In genomic region chr16:81817789-81818304, GRCh38 we compare ENCODE assay signal across 9 cellular contexts. TPM values are rescaled to one million over a fixed set of nuclear protein-coding genes. Genes with fewer than 3 reads are reported as not detected.
A peak's percentile ranks its signal among the peaks of the same experiment; 100 is the strongest.
DNase-seq lines count a peak whose midpoint lies in the region; ATAC-seq and TF ChIP-seq lines count a peak whose summit lies in the region.
"Had no signal": no experiment of that assay in that cellular context is flagged by ENCODE, and none has a peak within 500 bp of the region (broad histone marks: within the 10 kb centered on the region; RNA-seq: fewer than 3 reads in every experiment).

No MANE protein-coding gene starts in this region.

- peaks cover 13 to 14% of the 10 kb centered on the region in 2 donors for H3K36me3 Mint-ChIP-seq in CD14-positive monocyte
- peaks cover 3% of the 10 kb centered on the region for H3K36me3 Mint-ChIP-seq in activated naive CD8-positive, alpha-beta T cell treated with anti-CD3 and anti-CD28 coated beads, Interleukin-2, amount 10 ng/mL, durations not matched to agents 7 days and 5 days

- POLR2A ChIA-PET in activated naive CD8-positive, alpha-beta T cell treated with anti-CD3 and anti-CD28 coated beads, Interleukin-2, amount 10 ng/mL, durations not matched to agents 7 days and 5 days (lab: Charles Lee), result interaction anchor here (0.8 to 0.9 kb wide), 2 partner anchors 14 to 56 kb away, joined by 3 to 4 read pairs; no protein-coding TSS in a partner anchor

- no peaks in the 10 kb centered on the region for H3K27me3 Mint-ChIP-seq in CD14-positive monocyte (ENCODE audit: low read depth in 3 of 3)
- H3K27me3 Mint-ChIP-seq in activated naive CD8-positive, alpha-beta T cell treated with anti-CD3 and anti-CD28 coated beads, Interleukin-2, amount 10 ng/mL, durations not matched to agents 7 days and 5 days, result peaks cover 18% of the 10 kb centered on the region

- DNase-seq in CD14-positive monocyte (ENCODE audit: low spot score), result peak; percentile 80
- DNase-seq in activated naive CD8-positive, alpha-beta T cell treated with anti-CD3 and anti-CD28 coated beads, Interleukin-2, amount 10 ng/mL, durations not matched to agents 7 days and 5 days, result no peak
- no peak for DNase-seq in NCI-H748 (lab: John Stamatoyannopoulos, UW; ENCODE audit: unreplicated experiment)
- no peak for DNase-seq in NCI-H1417 (lab: John Stamatoyannopoulos, UW)
- no peak for DNase-seq in SHP77 (lab: John Stamatoyannopoulos, UW)
- DNase-seq in vagina (ENCODE audit: extremely low spot score in 2 of 2), result no peak

- TF ChIP-seq CTCF in CD14-positive monocyte (IDR thresholded peaks at IDR 0.05) (no peak), vagina (IDR thresholded peaks at IDR 0.05) (no peak)

- intact Hi-C loops in CD14-positive monocyte (cut with micrococcal nuclease) (no loop called here), vagina (cut with DNase I) (no loop called here)

- H3K27ac Mint-ChIP-seq in CD14-positive monocyte, result peak overlapping the region; percentile 60 to 94 (median 85)
- H3K27ac Mint-ChIP-seq in activated naive CD8-positive, alpha-beta T cell treated with anti-CD3 and anti-CD28 coated beads, Interleukin-2, amount 10 ng/mL, durations not matched to agents 7 days and 5 days, result peak overlapping the region; percentile 5

- H3K4me1 ChIP-seq in vagina, result no peaks in the 10 kb centered on the region

- peak; percentile 24 for ATAC-seq in HG03442 (IDR thresholded peaks at IDR 0.05; ENCODE audit: unreplicated experiment)
- ATAC-seq in activated naive CD8-positive, alpha-beta T cell treated with anti-CD3 and anti-CD28 coated beads, Interleukin-2, amount 10 ng/mL, durations not matched to agents 7 days and 5 days (ENCODE audit: low read depth), result peak; percentile 87
- ATAC-seq: Panc1 had no signal

- H3K4me3 ChIP-seq in vagina, result no peak overlapping the region

- in situ Hi-C loops in GM18951 (cut with MboI; ENCODE audit: low sequenced_read_pairs, unreplicated experiment), result no loop called here

- H3K27ac ChIP-seq in vagina, result no peak overlapping the region

- peaks cover 85% of the 10 kb centered on the region for H3K4me1 Mint-ChIP-seq in CD14-positive monocyte
- peaks cover 15% of the 10 kb centered on the region for H3K4me1 Mint-ChIP-seq in activated naive CD8-positive, alpha-beta T cell treated with anti-CD3 and anti-CD28 coated beads, Interleukin-2, amount 10 ng/mL, durations not matched to agents 7 days and 5 days

- H3K27me3 ChIP-seq in vagina, result no peaks in the 10 kb centered on the region

- H3K36me3 ChIP-seq in vagina, result no peaks in the 10 kb centered on the region

- TF ChIP-seq POLR2A in GM18951 (IDR thresholded peaks at IDR 0.05; ENCODE audit: extremely low read depth, insufficient read depth, insufficient read length), result peak; percentile 46
- no peak for TF ChIP-seq POLR2A in vagina (IDR thresholded peaks at IDR 0.05)

- peak overlapping the region in 1 of 2 donors; percentile 68 for H3K4me3 Mint-ChIP-seq in CD14-positive monocyte
- H3K4me3 Mint-ChIP-seq in activated naive CD8-positive, alpha-beta T cell treated with anti-CD3 and anti-CD28 coated beads, Interleukin-2, amount 10 ng/mL, durations not matched to agents 7 days and 5 days, result peak overlapping the region; percentile 6

- no peaks in the 10 kb centered on the region for H3K9me3 ChIP-seq in vagina

- no peaks in the 10 kb centered on the region for H3K9me3 Mint-ChIP-seq in CD14-positive monocyte
- H3K9me3 Mint-ChIP-seq in activated naive CD8-positive, alpha-beta T cell treated with anti-CD3 and anti-CD28 coated beads, Interleukin-2, amount 10 ng/mL, durations not matched to agents 7 days and 5 days, result no peaks in the 10 kb centered on the region

RNA-seq across cellular contexts. Expression of gene PLCG2, which starts 38.8 kb away (rescaled TPM):
- polyA plus RNA-seq in CD14-positive monocyte, result 10 to 100 TPM; 19.5 to 35.5 TPM
- total RNA-seq in activated naive CD8-positive, alpha-beta T cell treated with anti-CD3 and anti-CD28 coated beads, Interleukin-2, amount 10 ng/mL, durations not matched to agents 7 days and 5 days, result 10 to 100 TPM; 13.5 to 15.2 TPM
- total RNA-seq in vagina, result 14.2 TPM
